ENCODE assay signal across 1 cellular context in the genomic region with DNA sequence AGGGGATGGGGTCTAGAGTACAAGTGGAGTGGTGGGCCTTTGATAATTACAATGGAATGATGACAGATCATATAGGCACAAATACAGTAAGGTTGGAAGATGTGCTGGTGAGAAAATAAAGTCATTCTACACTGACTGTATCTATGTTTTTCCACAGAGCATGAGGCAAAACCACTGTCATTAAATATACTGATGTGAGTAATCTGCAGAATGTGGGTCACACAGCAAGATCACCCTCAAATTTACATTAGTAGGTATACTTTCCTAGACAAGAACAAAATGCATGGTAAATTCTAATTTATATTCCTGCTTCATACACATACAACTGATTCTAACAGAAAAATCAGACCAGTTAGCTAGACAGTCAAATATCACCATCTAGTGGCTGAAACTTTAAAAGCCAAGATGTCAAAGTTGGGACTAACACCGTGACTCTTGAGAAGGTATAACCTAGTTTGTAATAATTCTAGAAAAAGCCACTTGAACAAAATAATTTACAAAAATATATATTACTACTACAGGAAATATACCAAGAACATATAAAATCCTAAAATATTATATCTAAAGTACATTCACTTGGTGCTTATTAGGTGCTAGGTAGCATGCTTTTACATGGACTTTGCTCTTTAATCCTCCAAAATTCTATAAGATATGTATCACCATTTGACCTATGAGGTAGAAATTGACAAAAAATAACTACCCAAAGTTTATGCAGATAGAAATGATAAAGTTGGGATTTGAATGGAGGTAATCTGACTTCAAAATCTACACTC.
TF ChIP-seq lines count a peak whose summit lies in the region.

No MANE protein-coding gene starts in this region.

TF ChIP-seq in K562, 482 proteins besides CTCF, POLR2A, EP300 and RAD21:
- TF ChIP-seq, protein P1, sequence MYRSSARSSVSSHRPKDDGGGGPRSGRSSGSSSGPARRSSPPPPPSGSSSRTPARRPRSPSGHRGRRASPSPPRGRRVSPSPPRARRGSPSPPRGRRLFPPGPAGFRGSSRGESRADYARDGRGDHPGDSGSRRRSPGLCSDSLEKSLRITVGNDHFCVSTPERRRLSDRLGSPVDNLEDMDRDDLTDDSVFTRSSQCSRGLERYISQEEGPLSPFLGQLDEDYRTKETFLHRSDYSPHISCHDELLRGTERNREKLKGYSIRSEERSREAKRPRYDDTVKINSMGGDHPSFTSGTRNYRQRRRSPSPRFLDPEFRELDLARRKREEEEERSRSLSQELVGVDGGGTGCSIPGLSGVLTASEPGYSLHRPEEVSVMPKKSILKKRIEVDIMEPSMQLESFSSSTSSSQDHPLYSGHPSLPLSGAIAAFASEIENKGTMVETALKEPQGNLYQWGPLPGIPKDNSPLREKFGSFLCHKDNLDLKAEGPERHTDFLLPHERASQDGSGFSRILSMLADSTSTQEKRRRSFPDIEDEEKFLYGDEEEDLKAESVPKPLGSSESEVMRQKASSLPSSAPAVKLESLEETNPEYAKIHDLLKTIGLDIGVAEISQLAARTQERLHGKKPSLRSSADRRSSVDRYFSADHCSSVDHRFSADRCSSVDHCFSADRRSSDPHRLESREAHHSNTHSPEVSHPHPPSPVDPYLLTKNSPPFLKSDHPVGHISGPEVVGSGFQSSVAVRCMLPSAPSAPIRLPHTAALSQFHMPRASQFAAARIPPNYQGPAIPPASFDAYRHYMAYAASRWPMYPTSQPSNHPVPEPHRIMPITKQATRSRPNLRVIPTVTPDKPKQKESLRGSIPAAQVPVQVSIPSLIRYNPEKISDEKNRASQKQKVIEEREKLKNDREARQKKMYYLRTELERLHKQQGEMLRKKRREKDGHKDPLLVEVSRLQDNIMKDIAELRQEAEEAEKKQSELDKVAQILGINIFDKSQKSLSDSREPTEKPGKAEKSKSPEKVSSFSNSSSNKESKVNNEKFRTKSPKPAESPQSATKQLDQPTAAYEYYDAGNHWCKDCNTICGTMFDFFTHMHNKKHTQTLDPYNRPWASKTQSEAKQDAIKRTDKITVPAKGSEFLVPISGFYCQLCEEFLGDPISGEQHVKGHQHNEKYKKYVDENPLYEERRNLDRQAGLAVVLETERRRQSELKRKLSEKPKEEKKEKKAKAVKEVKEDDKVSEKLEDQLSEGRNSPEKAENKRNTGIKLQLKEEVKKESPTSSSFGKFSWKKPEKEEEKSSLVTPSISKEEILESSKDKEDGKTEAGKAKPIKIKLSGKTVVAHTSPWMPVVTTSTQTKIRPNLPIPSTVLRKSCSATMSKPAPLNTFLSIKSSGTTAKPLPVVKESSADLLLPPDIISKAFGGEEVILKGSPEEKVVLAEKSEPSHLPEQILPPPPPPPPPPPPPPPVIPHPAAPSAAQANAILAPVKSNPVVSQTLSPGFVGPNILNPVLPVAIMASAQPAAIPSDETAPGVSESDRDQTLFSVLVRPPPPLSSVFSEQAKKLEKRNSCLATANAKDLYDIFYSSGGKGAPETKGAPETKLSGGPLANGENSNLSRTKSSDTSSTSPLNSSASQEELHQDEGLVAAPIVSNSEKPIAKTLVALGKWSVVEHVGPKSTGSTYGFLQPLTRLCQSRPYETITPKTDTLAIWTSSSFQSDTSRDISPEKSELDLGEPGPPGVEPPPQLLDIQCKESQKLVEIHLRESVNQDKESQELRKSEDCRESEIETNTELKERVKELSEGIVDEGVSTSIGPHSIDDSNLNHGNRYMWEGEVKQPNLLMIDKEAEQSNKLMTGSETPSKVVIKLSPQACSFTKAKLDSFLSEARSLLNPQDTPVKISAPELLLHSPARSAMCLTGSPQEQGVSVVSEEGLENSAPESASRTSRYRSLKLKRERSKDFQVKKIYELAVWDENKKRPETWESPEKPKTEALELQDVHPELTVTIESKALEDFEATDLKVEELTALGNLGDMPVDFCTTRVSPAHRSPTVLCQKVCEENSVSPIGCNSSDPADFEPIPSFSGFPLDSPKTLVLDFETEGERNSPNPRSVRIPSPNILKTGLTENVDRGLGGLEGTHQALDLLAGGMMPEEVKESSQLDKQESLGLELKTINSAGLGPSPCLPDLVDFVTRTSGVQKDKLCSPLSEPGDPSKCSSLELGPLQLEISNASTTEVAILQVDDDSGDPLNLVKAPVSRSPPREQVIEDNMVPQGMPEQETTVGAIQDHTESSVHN (IDR thresholded peaks at IDR 0.05; ENCODE audit: borderline replicate concordance in 1 of 2, low read depth in 1 of 2) = no peak
- TF ChIP-seq SIX5 (IDR thresholded peaks at IDR 0.05; ENCODE audit: borderline replicate concordance in 1 of 2, insufficient read depth in 1 of 2, low read depth in 1 of 2, low read length in 2 of 2) = no peak
- TF ChIP-seq ZFX (CRISPR knock-in tag; IDR thresholded peaks at IDR 0.05) = 0 out of 2 replicates have a peak, but pooled peaks have one; percentile 10
- TF ChIP-seq, protein P2, sequence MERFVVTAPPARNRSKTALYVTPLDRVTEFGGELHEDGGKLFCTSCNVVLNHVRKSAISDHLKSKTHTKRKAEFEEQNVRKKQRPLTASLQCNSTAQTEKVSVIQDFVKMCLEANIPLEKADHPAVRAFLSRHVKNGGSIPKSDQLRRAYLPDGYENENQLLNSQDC (CRISPR knock-in tag; IDR thresholded peaks at IDR 0.05) = no peak
- TF ChIP-seq POLR2G (IDR thresholded peaks at IDR 0.05; ENCODE audit: low read depth, low read length) = no peak
- no peak for TF ChIP-seq POLR2AphosphoS5 (IDR thresholded peaks at IDR 0.05; ENCODE audit: control insufficient read depth, insufficient read depth, low read depth, low read length)
- TF ChIP-seq, protein P3, sequence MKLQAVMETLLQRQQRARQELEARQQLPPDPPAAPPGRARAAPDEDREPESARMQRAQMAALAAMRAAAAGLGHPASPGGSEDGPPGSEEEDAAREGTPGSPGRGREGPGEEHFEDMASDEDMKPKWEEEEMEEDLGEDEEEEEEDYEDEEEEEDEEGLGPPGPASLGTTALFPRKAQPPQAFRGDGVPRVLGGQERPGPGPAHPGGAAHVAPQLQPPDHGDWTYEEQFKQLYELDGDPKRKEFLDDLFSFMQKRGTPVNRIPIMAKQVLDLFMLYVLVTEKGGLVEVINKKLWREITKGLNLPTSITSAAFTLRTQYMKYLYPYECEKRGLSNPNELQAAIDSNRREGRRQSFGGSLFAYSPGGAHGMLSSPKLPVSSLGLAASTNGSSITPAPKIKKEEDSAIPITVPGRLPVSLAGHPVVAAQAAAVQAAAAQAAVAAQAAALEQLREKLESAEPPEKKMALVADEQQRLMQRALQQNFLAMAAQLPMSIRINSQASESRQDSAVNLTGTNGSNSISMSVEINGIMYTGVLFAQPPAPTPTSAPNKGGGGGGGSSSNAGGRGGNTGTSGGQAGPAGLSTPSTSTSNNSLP (IDR thresholded peaks at IDR 0.05; ENCODE audit: borderline replicate concordance, low read depth, low read length) = no peak
- no peak for TF ChIP-seq ZNF76 (CRISPR knock-in tag; IDR thresholded peaks at IDR 0.05; ENCODE audit: borderline replicate concordance)
- TF ChIP-seq SMC3 (conservative IDR thresholded peaks at IDR 0.05; ENCODE audit: insufficient read depth, low read depth, low read length) = 0 out of 2 replicates have a peak, but pooled peaks have one; percentile 21
- no peak for TF ChIP-seq ZNF121 (CRISPR knock-in tag; conservative IDR thresholded peaks at IDR 0.05)
- TF ChIP-seq, protein P4, sequence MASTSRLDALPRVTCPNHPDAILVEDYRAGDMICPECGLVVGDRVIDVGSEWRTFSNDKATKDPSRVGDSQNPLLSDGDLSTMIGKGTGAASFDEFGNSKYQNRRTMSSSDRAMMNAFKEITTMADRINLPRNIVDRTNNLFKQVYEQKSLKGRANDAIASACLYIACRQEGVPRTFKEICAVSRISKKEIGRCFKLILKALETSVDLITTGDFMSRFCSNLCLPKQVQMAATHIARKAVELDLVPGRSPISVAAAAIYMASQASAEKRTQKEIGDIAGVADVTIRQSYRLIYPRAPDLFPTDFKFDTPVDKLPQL (IDR thresholded peaks at IDR 0.05; ENCODE audit: extremely low read depth, insufficient read length) = no peak
- TF ChIP-seq ZNF184 (CRISPR knock-in tag; IDR thresholded peaks at IDR 0.05) = no peak
- TF ChIP-seq, protein P5, sequence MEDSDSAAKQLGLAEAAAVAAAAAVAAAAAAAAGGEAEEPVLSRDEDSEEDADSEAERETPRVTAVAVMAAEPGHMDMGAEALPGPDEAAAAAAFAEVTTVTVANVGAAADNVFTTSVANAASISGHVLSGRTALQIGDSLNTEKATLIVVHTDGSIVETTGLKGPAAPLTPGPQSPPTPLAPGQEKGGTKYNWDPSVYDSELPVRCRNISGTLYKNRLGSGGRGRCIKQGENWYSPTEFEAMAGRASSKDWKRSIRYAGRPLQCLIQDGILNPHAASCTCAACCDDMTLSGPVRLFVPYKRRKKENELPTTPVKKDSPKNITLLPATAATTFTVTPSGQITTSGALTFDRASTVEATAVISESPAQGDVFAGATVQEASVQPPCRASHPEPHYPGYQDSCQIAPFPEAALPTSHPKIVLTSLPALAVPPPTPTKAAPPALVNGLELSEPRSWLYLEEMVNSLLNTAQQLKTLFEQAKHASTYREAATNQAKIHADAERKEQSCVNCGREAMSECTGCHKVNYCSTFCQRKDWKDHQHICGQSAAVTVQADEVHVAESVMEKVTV (CRISPR knock-in tag; IDR thresholded peaks at IDR 0.05) = peak; percentile 74
- no peak for TF ChIP-seq NFE2 (IDR thresholded peaks at IDR 0.05; ENCODE audit: low read depth)
- TF ChIP-seq, protein P6, sequence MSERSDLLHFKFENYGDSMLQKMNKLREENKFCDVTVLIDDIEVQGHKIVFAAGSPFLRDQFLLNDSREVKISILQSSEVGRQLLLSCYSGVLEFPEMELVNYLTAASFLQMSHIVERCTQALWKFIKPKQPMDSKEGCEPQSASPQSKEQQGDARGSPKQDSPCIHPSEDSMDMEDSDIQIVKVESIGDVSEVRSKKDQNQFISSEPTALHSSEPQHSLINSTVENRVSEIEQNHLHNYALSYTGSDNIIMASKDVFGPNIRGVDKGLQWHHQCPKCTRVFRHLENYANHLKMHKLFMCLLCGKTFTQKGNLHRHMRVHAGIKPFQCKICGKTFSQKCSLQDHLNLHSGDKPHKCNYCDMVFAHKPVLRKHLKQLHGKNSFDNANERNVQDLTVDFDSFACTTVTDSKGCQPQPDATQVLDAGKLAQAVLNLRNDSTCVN (CRISPR knock-in tag; IDR thresholded peaks at IDR 0.05) = no peak
- TF ChIP-seq CEBPB (tag; IDR thresholded peaks at IDR 0.05) = no peak
- no peak for TF ChIP-seq NELFE (IDR thresholded peaks at IDR 0.05; ENCODE audit: insufficient read depth, insufficient read length)
- no peak for TF ChIP-seq SMARCA4 (IDR thresholded peaks at IDR 0.05)
- TF ChIP-seq STAT5B (CRISPR knock-in tag; IDR thresholded peaks at IDR 0.05) = no peak
- no peak for TF ChIP-seq TAF15 (IDR thresholded peaks at IDR 0.05; ENCODE audit: low read depth, low read length)
